30 cellular contexts compared by ENCODE assay signal in the genomic region with DNA sequence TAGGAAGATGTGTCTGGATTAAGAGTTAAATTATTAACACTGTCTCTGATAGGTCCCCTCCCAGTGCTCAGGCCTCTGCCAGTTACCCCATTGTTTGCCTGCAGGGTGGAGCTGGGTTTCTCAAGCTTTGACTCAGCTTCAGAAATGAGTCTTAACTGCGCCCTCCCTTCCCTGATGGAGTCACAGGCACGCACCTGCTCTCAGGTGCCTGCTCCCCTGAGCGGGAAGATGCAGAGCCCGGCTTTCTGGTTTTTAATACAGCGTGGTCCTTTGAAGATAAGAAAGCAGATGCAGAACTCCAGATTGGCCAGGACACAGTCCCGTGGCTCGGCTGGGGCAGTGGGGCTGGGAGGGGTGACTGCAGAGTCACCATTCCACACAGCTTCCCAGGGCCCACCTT. TPM values are rescaled to one million over a fixed set of nuclear protein-coding genes. Genes with fewer than 3 reads are reported as not detected.
DNase-seq lines count a peak whose midpoint lies in the region; ATAC-seq, FAIRE-seq and TF ChIP-seq lines count a peak whose summit lies in the region.
"Had no signal": no experiment of that assay in that cellular context is flagged by ENCODE, and none has a peak within 500 bp of the region (broad histone marks: within the 10 kb centered on the region; RNA-seq: fewer than 3 reads in every experiment).

No MANE protein-coding gene starts in this region.

- CTCF ChIA-PET in GM10248 (lab: Yijun Ruan, JAX), result interaction anchor here (0.8 to 2.5 kb wide), 4 partner anchors 12 to 509 kb away, joined by 3 to 7 read pairs (median 4); no protein-coding TSS in a partner anchor

- no peak overlapping the region for H3K4me3 ChIP-seq in bronchial epithelial cell (ENCODE audit: low read depth, low read length)
- H3K4me3 ChIP-seq in suprapubic skin, result no peak overlapping the region
- H3K4me3 ChIP-seq: lower lobe of right lung, right atrium auricular region, spleen had no signal

- 46% methylated on average over 7 of the region's 7 CpGs for WGBS in suprapubic skin

- TF ChIP-seq CTCF in bronchial epithelial cell (IDR thresholded peaks at IDR 0.05; ENCODE audit: insufficient read depth, low read length, severe bottlenecking) (no peak), suprapubic skin (IDR thresholded peaks at IDR 0.05) (no peak), GM10248 (IDR thresholded peaks at IDR 0.05; ENCODE audit: control extremely low read depth, extremely low read depth, low read depth, missing control alignments) (no peak)

- no peak for TF ChIP-seq EP300 in suprapubic skin (IDR thresholded peaks at IDR 0.05)

- peak; percentile 67 for ATAC-seq in GM19463 (IDR thresholded peaks at IDR 0.05; ENCODE audit: unreplicated experiment)
- ATAC-seq in GM21360 (IDR thresholded peaks at IDR 0.05; ENCODE audit: unreplicated experiment), result no peak
- ATAC-seq: lower lobe of right lung had no signal

- no peak for FAIRE-seq in bronchial epithelial cell (lab: Jason Lieb, UNC)

- H3K4me1 ChIP-seq in suprapubic skin, result peaks cover 5% of the 10 kb centered on the region
- H3K4me1 ChIP-seq: lower lobe of right lung, parathyroid adenoma, right atrium auricular region, spleen had no signal

- no peaks in the 10 kb centered on the region for H3K27me3 ChIP-seq in bronchial epithelial cell (ENCODE audit: control insufficient read depth, insufficient read depth, low read length)
- no peaks in the 10 kb centered on the region for H3K27me3 ChIP-seq in suprapubic skin
- H3K27me3 ChIP-seq: right atrium auricular region had no signal

- POLR2A ChIA-PET in GM10248 (lab: Yijun Ruan, JAX), result no interaction called here

- H3K9me3 ChIP-seq in suprapubic skin, result no peaks in the 10 kb centered on the region
- H3K9me3 ChIP-seq: lower lobe of right lung, right atrium auricular region, spleen had no signal

- TF ChIP-seq POLR2A in suprapubic skin (IDR thresholded peaks at IDR 0.05), result no peak

- no peaks in the 10 kb centered on the region for H3K36me3 ChIP-seq in bronchial epithelial cell (ENCODE audit: control insufficient read depth, insufficient read depth, low read length)
- H3K36me3 ChIP-seq in suprapubic skin, result no peaks in the 10 kb centered on the region
- H3K36me3 ChIP-seq: lower lobe of right lung, right atrium auricular region, spleen had no signal

- peak; percentile 69 for DNase-seq in HT-29 (ENCODE audit: low spot score)
- DNase-seq in bronchial epithelial cell (ENCODE audit: low read depth), result peak; percentile 93
- no peak for DNase-seq in suprapubic skin (ENCODE audit: low spot score in 2 of 2)
- no peak for DNase-seq in GM10248 (ENCODE audit: extremely low spot score)
- DNase-seq in NCI-H2029 treated with DMSO at 0.1 percent for 48 hours (lab: John Stamatoyannopoulos, UW), result no peak
- DNase-seq: activated CD4-positive, alpha-beta T cell treated with anti-CD3 and anti-CD28 coated beads, Interleukin-2, amount 10 ng/mL, durations not matched to agents 7 days and 5 days; activated CD8-positive, alpha-beta memory T cell treated with anti-CD3 and anti-CD28 coated beads, Interleukin-2, amount 50 U/mL, for 4 hours; anterior cingulate cortex; cortex of kidney; endodermal cell; glutamatergic neuron; H7; lower lobe of right lung; MM.1S; NCI-H1436; NCI-H526 treated with DMSO at 0.1 percent for 48 hours; Right ventricle myocardium superior; spleen; stimulated activated CD4-positive, alpha-beta T cell treated with anti-CD3 and anti-CD28 coated beads, Interleukin-2, amount 100 ng/mL, for 48 hours; stimulated activated naive CD4-positive, alpha-beta T cell had no signal

- H3K27ac ChIP-seq in suprapubic skin, result peak overlapping the region; percentile 57
- H3K27ac ChIP-seq: C4-2B, lower lobe of right lung, parathyroid adenoma, right atrium auricular region, spleen, VCaP had no signal

RNA-seq across cellular contexts. Expression of gene SPRR4, which starts 3.2 kb away (rescaled TPM):
- not detected in 2 replicates for total RNA-seq in HT-29 (2014; rRNA removed; shearing (Covaris generic))
- total RNA-seq in bronchial epithelial cell (not detected in 2 replicates), suprapubic skin (100 to 1,000 TPM in 2 of 4 donors, 10 to 100 TPM in 1, 1 to 10 TPM in 1; 1.4 to 478 (median 67.3) TPM)
- total RNA-seq: activated CD4-positive, alpha-beta T cell treated with anti-CD3 and anti-CD28 coated beads, Interleukin-2, amount 10 ng/mL, durations not matched to agents 7 days and 5 days; activated naive CD4-positive, alpha-beta T cell treated with anti-CD3 and anti-CD28 coated beads, Interleukin-2, amount 50 U/mL, for 72 hours; activated T-helper 2 cell treated with anti-CD3 and anti-CD28 coated beads, Interferon-gamma antibody, Interleukin-2, Interleukin-4, amounts not matched to agents 10 μg/mL and 5 μg/mL and 100 μg/mL, durations not matched to agents 14 hours and 24 hours and 36 hours; cardiac septum; endodermal cell; H7; kidney epithelial cell; lower lobe of right lung; right atrium auricular region; Right ventricle myocardium superior; spleen had no signal

RNA-seq across cellular contexts. Expression of gene SPRR1A, which starts 16.7 kb away (rescaled TPM):
- total RNA-seq in HT-29 (2014; rRNA removed; shearing (Covaris generic)), result not detected in 2 replicates
- total RNA-seq in bronchial epithelial cell, result 41.2 TPM in 1 of 2 replicates, not detected in the other
- 10 to 100 TPM in 1 of 4 donors, not detected in 3; 66.5 TPM for total RNA-seq in suprapubic skin
- total RNA-seq: activated CD4-positive, alpha-beta T cell treated with anti-CD3 and anti-CD28 coated beads, Interleukin-2, amount 10 ng/mL, durations not matched to agents 7 days and 5 days; activated naive CD4-positive, alpha-beta T cell treated with anti-CD3 and anti-CD28 coated beads, Interleukin-2, amount 50 U/mL, for 72 hours; activated T-helper 2 cell treated with anti-CD3 and anti-CD28 coated beads, Interferon-gamma antibody, Interleukin-2, Interleukin-4, amounts not matched to agents 10 μg/mL and 5 μg/mL and 100 μg/mL, durations not matched to agents 14 hours and 24 hours and 36 hours; cardiac septum; endodermal cell; H7; kidney epithelial cell; lower lobe of right lung; right atrium auricular region; Right ventricle myocardium superior; spleen had no signal

RNA-seq across cellular contexts. Expression of gene SPRR5, which starts 20.2 kb away (rescaled TPM):
- not detected in 2 replicates for total RNA-seq in HT-29 (2014; rRNA removed; shearing (Covaris generic))
- total RNA-seq in bronchial epithelial cell, result not detected in 2 replicates
- total RNA-seq in suprapubic skin, result 10 to 100 TPM; 10.7 to 42.8 (median 18.2) TPM
- total RNA-seq: activated CD4-positive, alpha-beta T cell treated with anti-CD3 and anti-CD28 coated beads, Interleukin-2, amount 10 ng/mL, durations not matched to agents 7 days and 5 days; activated naive CD4-positive, alpha-beta T cell treated with anti-CD3 and anti-CD28 coated beads, Interleukin-2, amount 50 U/mL, for 72 hours; activated T-helper 2 cell treated with anti-CD3 and anti-CD28 coated beads, Interferon-gamma antibody, Interleukin-2, Interleukin-4, amounts not matched to agents 10 μg/mL and 5 μg/mL and 100 μg/mL, durations not matched to agents 14 hours and 24 hours and 36 hours; cardiac septum; endodermal cell; H7; kidney epithelial cell; lower lobe of right lung; right atrium auricular region; Right ventricle myocardium superior; spleen had no signal

RNA-seq across cellular contexts. Expression of gene SPRR3, which starts 34.3 kb away (rescaled TPM):
- 0.10 and 0.20 TPM in 2 replicates for total RNA-seq in HT-29 (2014; rRNA removed; shearing (Covaris generic))
- total RNA-seq in bronchial epithelial cell, result 136 and 342 TPM in 2 replicates
- not detected for total RNA-seq in suprapubic skin
- total RNA-seq: activated CD4-positive, alpha-beta T cell treated with anti-CD3 and anti-CD28 coated beads, Interleukin-2, amount 10 ng/mL, durations not matched to agents 7 days and 5 days; activated naive CD4-positive, alpha-beta T cell treated with anti-CD3 and anti-CD28 coated beads, Interleukin-2, amount 50 U/mL, for 72 hours; activated T-helper 2 cell treated with anti-CD3 and anti-CD28 coated beads, Interferon-gamma antibody, Interleukin-2, Interleukin-4, amounts not matched to agents 10 μg/mL and 5 μg/mL and 100 μg/mL, durations not matched to agents 14 hours and 24 hours and 36 hours; cardiac septum; endodermal cell; H7; lower lobe of right lung; right atrium auricular region; Right ventricle myocardium superior; spleen had no signal

RNA-seq across cellular contexts. Expression of gene IVL, which starts 58.9 kb away (rescaled TPM):
- total RNA-seq in HT-29 (2014; rRNA removed; shearing (Covaris generic)), result 2.0 and 2.2 TPM in 2 replicates
- 1.6 and 14.6 TPM in 2 replicates for total RNA-seq in bronchial epithelial cell
- 100 to 1,000 TPM in 3 of 4 donors, 10 to 100 TPM in 1; 50.2 to 213 (median 138) TPM for total RNA-seq in suprapubic skin
- total RNA-seq: activated CD4-positive, alpha-beta T cell treated with anti-CD3 and anti-CD28 coated beads, Interleukin-2, amount 10 ng/mL, durations not matched to agents 7 days and 5 days; activated naive CD4-positive, alpha-beta T cell treated with anti-CD3 and anti-CD28 coated beads, Interleukin-2, amount 50 U/mL, for 72 hours; activated T-helper 2 cell treated with anti-CD3 and anti-CD28 coated beads, Interferon-gamma antibody, Interleukin-2, Interleukin-4, amounts not matched to agents 10 μg/mL and 5 μg/mL and 100 μg/mL, durations not matched to agents 14 hours and 24 hours and 36 hours; cardiac septum; endodermal cell; H7; right atrium auricular region; Right ventricle myocardium superior; spleen had no signal

Comparison
In these comparisons a context has a peak if more than half of its experiments do, and no peak if none do; other contexts are left out.
1. DNase-seq: peak in HT-29 (single experiment) and bronchial epithelial cell (single experiment); none in suprapubic skin (0 of 2), GM10248 (single experiment) and NCI-H2029 treated with DMSO at 0.1 percent for 48 hours (single experiment).
2. RNA of gene SPRR5, which starts 20.2 kb away (total RNA-seq): 10.7 to 42.8 TPM in suprapubic skin; not detected in HT-29 and not detected in bronchial epithelial cell; every median in the first group is over 10 times any median in the second.